9 cellular contexts compared by ENCODE assay signal in genomic region chr5:131488463-131488862, GRCh38.
DNase-seq lines count a peak whose midpoint lies in the region; ATAC-seq, FAIRE-seq and TF ChIP-seq lines count a peak whose summit lies in the region.
"Had no signal": no experiment of that assay in that cellular context is flagged by ENCODE, and none has a peak within 500 bp of the region (broad histone marks: within the 10 kb centered on the region; RNA-seq: fewer than 3 reads in every experiment).

No MANE protein-coding gene starts in this region.

- peak overlapping the region; percentile 23 for H3K4me3 Mint-ChIP-seq in CD4-positive, alpha-beta T cell
- H3K4me3 Mint-ChIP-seq in glutamatergic neuron (ENCODE audit: unreplicated experiment) = no peak overlapping the region

- no peak overlapping the region for H3K27ac ChIP-seq in CD4-positive, alpha-beta T cell (ENCODE audit: low read depth, low read length)
- H3K27ac ChIP-seq in brain microvascular endothelial cell (peak overlapping the region; percentile 15), substantia nigra (ENCODE audit: low read depth, low read length, poor library complexity, severe bottlenecking) (no peak overlapping the region)

- CTCF ChIA-PET in CD4-positive, alpha-beta T cell (lab: Charles Lee) = interaction anchor here (1.0 kb wide), 1 partner anchor 101 kb away, joined by 3 read pairs; no protein-coding TSS in a partner anchor

- no peak for TF ChIP-seq CTCF in CD4-positive, alpha-beta T cell (IDR thresholded peaks at IDR 0.05)
- TF ChIP-seq CTCF in brain microvascular endothelial cell (IDR thresholded peaks at IDR 0.05; ENCODE audit: low read depth, low read length, missing control alignments) = no peak
- TF ChIP-seq CTCF in glutamatergic neuron (IDR thresholded peaks at IDR 0.05; ENCODE audit: partially characterized antibody, unreplicated experiment) = no peak

- FAIRE-seq in RCC 7860 (lab: Jason Lieb, UNC) = no peak

- H3K4me3 ChIP-seq in brain microvascular endothelial cell (ENCODE audit: low read depth, low read length) = no peak overlapping the region

- H3K36me3 ChIP-seq in brain microvascular endothelial cell (replicated peaks) = peaks cover 4% of the 10 kb centered on the region

- no peaks in the 10 kb centered on the region for H3K27me3 ChIP-seq in CD4-positive, alpha-beta T cell (ENCODE audit: control insufficient read depth, insufficient read depth, low read length)
- H3K27me3 ChIP-seq in brain microvascular endothelial cell (replicated peaks) = no peaks in the 10 kb centered on the region

- peaks cover 62% of the 10 kb centered on the region for H3K4me1 Mint-ChIP-seq in CD4-positive, alpha-beta T cell (ENCODE audit: low read depth)
- no peaks in the 10 kb centered on the region for H3K4me1 Mint-ChIP-seq in glutamatergic neuron (ENCODE audit: low read depth, unreplicated experiment)

- H3K27me3 Mint-ChIP-seq in CD4-positive, alpha-beta T cell = no peaks in the 10 kb centered on the region
- peaks cover 2% of the 10 kb centered on the region for H3K27me3 Mint-ChIP-seq in glutamatergic neuron (ENCODE audit: unreplicated experiment)

- H3K27ac Mint-ChIP-seq in CD4-positive, alpha-beta T cell = peak overlapping the region; percentile 69
- H3K27ac Mint-ChIP-seq in glutamatergic neuron (ENCODE audit: unreplicated experiment) = no peak overlapping the region

- DNase-seq in CD4-positive, alpha-beta T cell = no peak
- DNase-seq in brain microvascular endothelial cell = no peak
- no peak for DNase-seq in substantia nigra (lab: John Stamatoyannopoulos, UW)
- DNase-seq in glutamatergic neuron = no peak
- DNase-seq in RCC 7860 (ENCODE audit: low spot score) = no peak
- DNase-seq in NCI-H1417 (lab: John Stamatoyannopoulos, UW) = no peak

- in situ Hi-C loops in brain microvascular endothelial cell (cut with HindIII; ENCODE audit: low pct_ligation_motif_present, low sequenced_read_pairs) = no loop called here

- POLR2A ChIA-PET in CD4-positive, alpha-beta T cell (lab: Charles Lee) = interaction anchor here (1.4 kb wide), 2 partner anchors 53 to 147 kb away, joined by 3 read pairs; no protein-coding TSS in a partner anchor

- H3K9me3 Mint-ChIP-seq in CD4-positive, alpha-beta T cell = no peaks in the 10 kb centered on the region
- peaks cover 4% of the 10 kb centered on the region for H3K9me3 Mint-ChIP-seq in glutamatergic neuron (ENCODE audit: unreplicated experiment)

- H3K9me3 ChIP-seq in CD4-positive, alpha-beta T cell (ENCODE audit: control insufficient read depth, low read length) = no peaks in the 10 kb centered on the region

- H3K36me3 Mint-ChIP-seq in CD4-positive, alpha-beta T cell (ENCODE audit: low read depth) = peaks cover 93% of the 10 kb centered on the region
- no peaks in the 10 kb centered on the region for H3K36me3 Mint-ChIP-seq in glutamatergic neuron (ENCODE audit: unreplicated experiment)

- ATAC-seq in CD4-positive, alpha-beta T cell (ENCODE audit: poor library complexity) = no peak
- peak; percentile 59 for ATAC-seq in GM19397 (IDR thresholded peaks at IDR 0.05; ENCODE audit: unreplicated experiment)
- peak; percentile 84 for ATAC-seq in HG03342 (IDR thresholded peaks at IDR 0.05; ENCODE audit: unreplicated experiment)
- ATAC-seq: Right ventricle myocardium inferior had no signal

- intact Hi-C loops in CD4-positive, alpha-beta T cell (cut with DNase I, micrococcal nuclease) = no loop called here
